ENCODE assay signal across 21 cellular contexts in genomic region chr9:36950389-36950788, GRCh38.
DNase-seq lines count a peak whose midpoint lies in the region; ATAC-seq and TF ChIP-seq lines count a peak whose summit lies in the region.
"Had no signal": no experiment of that assay in that cellular context is flagged by ENCODE, and none has a peak within 500 bp of the region (broad histone marks: within the 10 kb centered on the region; RNA-seq: fewer than 3 reads in every experiment).

No MANE protein-coding gene starts in this region.

- H3K27me3 Mint-ChIP-seq in WTC11 (ENCODE audit: low read depth) (no peaks in the 10 kb centered on the region), immature natural killer cell (ENCODE audit: low read depth in 3 of 3) (peaks cover 2 to 14% (median 12%) of the 10 kb centered on the region in 3 donors)

- no peaks in the 10 kb centered on the region for H3K36me3 ChIP-seq in HAP-1 (replicated peaks)
- H3K36me3 ChIP-seq: SJSA1 had no signal

- CTCF ChIA-PET in WTC11 (lab: Charles Lee), result interaction anchor here (0.6 to 1.8 kb wide), 7 partner anchors 30 to 773 kb away, joined by 3 to 15 read pairs (median 3); no protein-coding TSS in a partner anchor

- peaks cover 12% of the 10 kb centered on the region; the same call in 1 of the 2 replicates for H3K27me3 ChIP-seq in HAP-1 (ENCODE audit: low read depth)
- H3K27me3 ChIP-seq: BE2C had no signal

- H3K4me3 ChIP-seq in HAP-1, result no peak overlapping the region
- H3K4me3 ChIP-seq: GM12878, SJSA1 had no signal

- TF ChIP-seq CTCF in WTC11 (IDR thresholded peaks at IDR 0.05), result no peak

- H3K4me1 Mint-ChIP-seq in WTC11, result peaks cover 28% of the 10 kb centered on the region
- no peaks in the 10 kb centered on the region for H3K4me1 Mint-ChIP-seq in immature natural killer cell

- POLR2A ChIA-PET in WTC11 (lab: Charles Lee), result interaction anchor here (0.7 kb wide), 1 partner anchor 360 kb away, joined by 9 read pairs; no protein-coding TSS in a partner anchor

- in situ Hi-C loops in HAP-1 (cut with MboI; ENCODE audit: low sequenced_read_pairs), result no loop called here

- H3K4me3 Mint-ChIP-seq in WTC11 (no peak overlapping the region), immature natural killer cell (no peak overlapping the region)
- H3K4me3 Mint-ChIP-seq: CD4-positive, alpha-beta T cell had no signal

- peak; percentile 72 for ATAC-seq in WTC11
- ATAC-seq in HG03039 (IDR thresholded peaks at IDR 0.05; ENCODE audit: unreplicated experiment), result no peak
- ATAC-seq: GM12878, Right ventricle myocardium inferior had no signal

- no peaks in the 10 kb centered on the region for H3K4me1 ChIP-seq in HAP-1
- H3K4me1 ChIP-seq: BE2C, SJSA1 had no signal

- H3K9me3 Mint-ChIP-seq in WTC11 (no peaks in the 10 kb centered on the region; the same call in 1 of the 2 replicates), immature natural killer cell (peaks cover 0 to 2% (median 0%) of the 10 kb centered on the region in 6 donors)
- H3K9me3 Mint-ChIP-seq: CD4-positive, alpha-beta T cell had no signal

- DNase-seq in activated effector memory CD4-positive, alpha-beta T cell treated with anti-CD3 and anti-CD28 coated beads, Interleukin-2, amount 50 U/mL, for 16 hours, result peak; percentile 6
- DNase-seq in activated effector memory CD4-positive, alpha-beta T cell treated with Interleukin-2 at 50 U/mL for 16 hours, result no peak
- DNase-seq in WTC11 (ENCODE audit: low spot score) (no peak), mesenteric fat pad (ENCODE audit: low spot score) (peak; percentile 28), immature natural killer cell (no peak), HAP-1 (ENCODE audit: low spot score in 2 of 2) (no peak)
- DNase-seq: BE2C; CD4-positive, alpha-beta T cell; COR-L47; DMS79; H7; KG1; NCI-H1105; NCI-H146; NCI-H2029 treated with DMSO at 0.1 percent for 48 hours; NCI-H345; NCI-H524 treated with DMSO at 0.1 percent for 48 hours had no signal

- H3K27ac Mint-ChIP-seq in WTC11, result peak overlapping the region; percentile 64; the same call in 1 of the 2 replicates
- H3K27ac Mint-ChIP-seq in immature natural killer cell, result no peak overlapping the region
- H3K27ac Mint-ChIP-seq: CD4-positive, alpha-beta T cell had no signal

- H3K36me3 Mint-ChIP-seq in WTC11, result no peaks in the 10 kb centered on the region
- H3K36me3 Mint-ChIP-seq in immature natural killer cell, result no peaks in the 10 kb centered on the region

- H3K9me3 ChIP-seq in HAP-1, result no peaks in the 10 kb centered on the region
- H3K9me3 ChIP-seq: BE2C, SJSA1 had no signal

TF ChIP-seq in WTC11, 78 proteins besides CTCF, POLR2A, EP300 and RAD21:
- TF ChIP-seq HMGA2 (CRISPR knock-in tag; IDR thresholded peaks at IDR 0.05) (no peak), E2F5 (CRISPR knock-in tag; IDR thresholded peaks at IDR 0.05) (no peak), IRF1 (CRISPR knock-in tag; IDR thresholded peaks at IDR 0.05) (no peak), NR3C1 (CRISPR knock-in tag; conservative IDR thresholded peaks at IDR 0.05; ENCODE audit: low read depth) (no peak), ZNF396 (CRISPR knock-in tag; IDR thresholded peaks at IDR 0.05; ENCODE audit: borderline replicate concordance) (no peak), AR (CRISPR knock-in tag; IDR thresholded peaks at IDR 0.05) (no peak), ATF3 (CRISPR knock-in tag; conservative IDR thresholded peaks at IDR 0.05) (no peak)

Comparison
In these comparisons a context has a peak if more than half of its experiments do, and no peak if none do; other contexts are left out.
1. DNase-seq: peak in activated effector memory CD4-positive, alpha-beta T cell treated with anti-CD3 and anti-CD28 coated beads, Interleukin-2, amount 50 U/mL, for 16 hours (single experiment) and mesenteric fat pad (single experiment); none in activated effector memory CD4-positive, alpha-beta T cell treated with Interleukin-2 at 50 U/mL for 16 hours (single experiment), WTC11 (single experiment), immature natural killer cell (0 of 3) and HAP-1 (0 of 2).